8 cellular contexts compared by ENCODE assay signal in genomic region chr3:50260027-50260941, GRCh38. TPM values are rescaled to one million over a fixed set of nuclear protein-coding genes. Genes with fewer than 3 reads are reported as not detected.
DNase-seq lines count a peak whose midpoint lies in the region; ATAC-seq and TF ChIP-seq lines count a peak whose summit lies in the region.

No MANE protein-coding gene starts in this region.

- H3F3A ChIP-seq in PC-3 (ENCODE audit: low read length, unreplicated experiment): no peaks in the 10 kb centered on the region

- intact Hi-C loops in CD4-positive, alpha-beta memory T cell (cut with micrococcal nuclease): loop anchor here (1.0 kb wide), 1 partner anchor 33 kb away; no protein-coding TSS in a partner anchor
- intact Hi-C loops in PC-3 (cut with micrococcal nuclease): loop anchor here (1.0 kb wide), 2 partner anchors 8 to 13 kb away; no protein-coding TSS in a partner anchor

- CTCF ChIA-PET in CD4-positive, alpha-beta memory T cell (lab: Charles Lee; ENCODE audit: partially characterized antibody): interaction anchor here (0.7 to 6.2 kb wide), 11 partner anchors 10 to 290 kb away, joined by 3 to 34 read pairs (median 5); partner anchors contain the start of genes GNAT1 and TUSC2
- CTCF ChIA-PET in PC-3 (lab: Charles Lee): interaction anchor here (0.5 to 1.1 kb wide), 7 partner anchors 9 to 68 kb away, joined by 3 to 11 read pairs (median 4); partner anchors contain the start of genes GNAI2 and SEMA3B

- peak overlapping the region in 1 of 2 donors; percentile 24 for H3K4me3 ChIP-seq in CD4-positive, alpha-beta memory T cell (ENCODE audit: low read length in 2 of 2)
- H3K4me3 ChIP-seq in PC-3 (ENCODE audit: low read length) (peak overlapping the region; percentile 63), esophagus (ENCODE audit: low read depth in 1 of 2, low read length in 2 of 2) (peak overlapping the region; percentile 33 to 50), muscle layer of duodenum (ENCODE audit: low read depth in 1 of 2, low read length in 2 of 2) (peak overlapping the region; percentile 18 to 57)

- H3K4me1 Mint-ChIP-seq in CD4-positive, alpha-beta memory T cell: peaks cover 3 to 9% (median 4%) of the 10 kb centered on the region in 4 donors
- peaks cover 5% of the 10 kb centered on the region for H3K4me1 Mint-ChIP-seq in activated T-cell treated with anti-CD3 and anti-CD28 coated beads, Interleukin-2, amount 50 U/mL, for 4 hours (ENCODE audit: low read depth)

- peaks cover 15 to 34% of the 10 kb centered on the region in 2 donors for H3K36me3 Mint-ChIP-seq in CD4-positive, alpha-beta memory T cell
- H3K36me3 Mint-ChIP-seq in activated T-cell treated with anti-CD3 and anti-CD28 coated beads, Interleukin-2, amount 50 U/mL, for 4 hours (ENCODE audit: insufficient read depth): peaks cover 8% of the 10 kb centered on the region

- peak overlapping the region; percentile 91 for H3K4me2 ChIP-seq in PC-3 (ENCODE audit: low read length)

- peak overlapping the region; percentile 46 for H3K27ac ChIP-seq in CD4-positive, alpha-beta memory T cell (ENCODE audit: low read depth, low read length)
- peak overlapping the region; percentile 58 for H3K27ac ChIP-seq in PC-3 (ENCODE audit: low read length)
- peak overlapping the region; percentile 85 to 90 for H3K27ac ChIP-seq in esophagus (ENCODE audit: low read depth in 2 of 2, low read length in 1 of 2)
- H3K27ac ChIP-seq in muscle layer of duodenum (ENCODE audit: low read length): peak overlapping the region; percentile 49

- peak; percentile 76 to 82 (median 79) for DNase-seq in CD4-positive, alpha-beta memory T cell
- DNase-seq in PC-3: peak; percentile 94
- peak; percentile 77 for DNase-seq in activated T-cell treated with anti-CD3 and anti-CD28 coated beads, Interleukin-2, amount 50 U/mL, for 4 hours
- peak; percentile 69 for DNase-seq in stimulated activated CD8-positive, alpha-beta memory T cell treated with anti-CD3 and anti-CD28 coated beads, Interleukin-7, amount 100 ng/mL, for 24 hours (ENCODE audit: low read depth)

- H2AFZ ChIP-seq in PC-3 (ENCODE audit: low read length): peak overlapping the region; percentile 77

- H3K4me3 Mint-ChIP-seq in CD4-positive, alpha-beta memory T cell: peak overlapping the region; percentile 36 to 83 (median 68)
- peak overlapping the region; percentile 53 for H3K4me3 Mint-ChIP-seq in activated T-cell treated with anti-CD3 and anti-CD28 coated beads, Interleukin-2, amount 50 U/mL, for 4 hours

- TF ChIP-seq CTCF in PC-3 (conservative IDR thresholded peaks at IDR 0.05; ENCODE audit: low read depth, low read length): peak; percentile 87

- H3K4me1 ChIP-seq in CD4-positive, alpha-beta memory T cell (ENCODE audit: insufficient read depth, low read length): peaks cover 13% of the 10 kb centered on the region
- peaks cover 21% of the 10 kb centered on the region for H3K4me1 ChIP-seq in PC-3 (ENCODE audit: insufficient read depth, low read length)
- peaks cover 0 to 15% of the 10 kb centered on the region in 2 donors for H3K4me1 ChIP-seq in esophagus (ENCODE audit: control insufficient read depth in 2 of 2, insufficient read depth in 2 of 2, low read length in 1 of 2)
- peaks cover 14 to 29% of the 10 kb centered on the region in 2 donors for H3K4me1 ChIP-seq in muscle layer of duodenum (ENCODE audit: control insufficient read depth in 1 of 2, insufficient read depth in 2 of 2, low read length in 2 of 2)

- peak overlapping the region; percentile 81 for H3K9ac ChIP-seq in PC-3 (ENCODE audit: low read length)

- H3K79me2 ChIP-seq in PC-3 (ENCODE audit: low read length): no peaks in the 10 kb centered on the region

- H3K9me2 ChIP-seq in PC-3 (replicated peaks; ENCODE audit: low read length): no peaks in the 10 kb centered on the region

- no peaks in the 10 kb centered on the region for H3K9me3 ChIP-seq in CD4-positive, alpha-beta memory T cell (ENCODE audit: control insufficient read depth in 1 of 2, low read length in 2 of 2)
- H3K9me3 ChIP-seq in PC-3 (ENCODE audit: low read length) (no peaks in the 10 kb centered on the region), esophagus (ENCODE audit: control insufficient read depth in 2 of 2, insufficient read depth in 1 of 2, low read depth in 1 of 2, low read length in 1 of 2) (no peaks in the 10 kb centered on the region), muscle layer of duodenum (ENCODE audit: control insufficient read depth in 1 of 2, low read length in 2 of 2) (no peaks in the 10 kb centered on the region)

- BruUV-seq in PC-3 (replicated peaks; lab: Mats Ljungman, UMichigan): TSS peak; percentile 20

- peak overlapping the region in 5 of 7 donors; percentile 48 to 91 (median 81) for H3K27ac Mint-ChIP-seq in CD4-positive, alpha-beta memory T cell

- peaks cover 0 to 2% (median 0%) of the 10 kb centered on the region in 8 donors for H3K9me3 Mint-ChIP-seq in CD4-positive, alpha-beta memory T cell
- H3K9me3 Mint-ChIP-seq in activated T-cell treated with anti-CD3 and anti-CD28 coated beads, Interleukin-2, amount 50 U/mL, for 4 hours: no peaks in the 10 kb centered on the region

- H3K27me3 ChIP-seq in CD4-positive, alpha-beta memory T cell (ENCODE audit: insufficient read depth, low read length): no peaks in the 10 kb centered on the region
- H3K27me3 ChIP-seq in PC-3 (ENCODE audit: low read length) (no peaks in the 10 kb centered on the region), esophagus (ENCODE audit: control insufficient read depth in 1 of 2, insufficient read depth in 2 of 2, low read length in 2 of 2) (no peaks in the 10 kb centered on the region), muscle layer of duodenum (ENCODE audit: low read depth, low read length) (no peaks in the 10 kb centered on the region)

- H3K36me3 ChIP-seq in CD4-positive, alpha-beta memory T cell (ENCODE audit: insufficient read depth, low read length): peaks cover 27% of the 10 kb centered on the region
- peaks cover 15% of the 10 kb centered on the region for H3K36me3 ChIP-seq in PC-3 (ENCODE audit: low read depth, low read length)
- H3K36me3 ChIP-seq in esophagus (ENCODE audit: control insufficient read depth in 2 of 2, insufficient read depth in 2 of 2, low read length in 1 of 2): peaks cover 16 to 21% of the 10 kb centered on the region in 2 donors
- peaks cover 19 to 30% of the 10 kb centered on the region in 2 donors for H3K36me3 ChIP-seq in muscle layer of duodenum (ENCODE audit: control insufficient read depth in 1 of 2, insufficient read depth in 2 of 2, low read length in 2 of 2)

- POLR2A ChIA-PET in CD4-positive, alpha-beta memory T cell (lab: Charles Lee; ENCODE audit: partially characterized antibody): interaction anchor here (0.6 to 5.2 kb wide), 7 partner anchors 12 to 68 kb away, joined by 3 to 35 read pairs (median 4); no protein-coding TSS in a partner anchor
- POLR2A ChIA-PET in PC-3 (lab: Charles Lee; ENCODE audit: unreplicated experiment): interaction anchor here (0.6 kb wide), 1 partner anchor 95 kb away, joined by 3 read pairs; no protein-coding TSS in a partner anchor

- H3K27me3 Mint-ChIP-seq in CD4-positive, alpha-beta memory T cell: no peaks in the 10 kb centered on the region
- H3K27me3 Mint-ChIP-seq in activated T-cell treated with anti-CD3 and anti-CD28 coated beads, Interleukin-2, amount 50 U/mL, for 4 hours (ENCODE audit: low read depth): no peaks in the 10 kb centered on the region

- ATAC-seq in GM19328 (IDR thresholded peaks at IDR 0.05; ENCODE audit: unreplicated experiment): peak; percentile 82
- ATAC-seq in HG03565 (IDR thresholded peaks at IDR 0.05; ENCODE audit: unreplicated experiment): peak; percentile 88
- peak; percentile 83 for ATAC-seq in PC-3
- ATAC-seq in activated T-cell treated with anti-CD3 and anti-CD28 coated beads, Interleukin-2, amount 50 U/mL, for 4 hours: peak; percentile 98

- 2 to 4% methylated on average over 49 to 70 of the region's 70 CpGs for whole genome bisulfite sequencing in esophagus, 2 donors

- no peaks in the 10 kb centered on the region for H4K20me1 ChIP-seq in PC-3 (ENCODE audit: low read length)

RNA-seq across cellular contexts. Expression of gene SEMA3B, which starts 8.7 kb away (rescaled TPM):
- total RNA-seq in CD4-positive, alpha-beta memory T cell: under 1 TPM; 0.50 to 0.87 TPM
- not detected for polyA plus RNA-seq in CD4-positive, alpha-beta memory T cell
- 40.1 and 63.9 TPM in 2 replicates for total RNA-seq in PC-3 (2014; rRNA removed)
- total RNA-seq in activated T-cell treated with anti-CD3 and anti-CD28 coated beads, Interleukin-2, amount 50 U/mL, for 4 hours: under 1 TPM; 0.35 to 0.55 (median 0.52) TPM
- polyA plus RNA-seq in esophagus: 1 to 10 TPM; 5.2 to 7.8 TPM

RNA-seq across cellular contexts. Expression of gene LSMEM2, which starts 18.6 kb away (rescaled TPM):
- not detected for total RNA-seq in CD4-positive, alpha-beta memory T cell
- under 1 TPM in 1 of 2 donors, not detected in 1; 0.20 TPM for polyA plus RNA-seq in CD4-positive, alpha-beta memory T cell
- total RNA-seq in PC-3 (2014; rRNA removed): not detected in 2 replicates
- under 1 TPM in 1 of 3 donors, not detected in 2; 0.13 TPM for total RNA-seq in activated T-cell treated with anti-CD3 and anti-CD28 coated beads, Interleukin-2, amount 50 U/mL, for 4 hours
- under 1 TPM; 0.07 to 0.16 TPM for polyA plus RNA-seq in esophagus

RNA-seq across cellular contexts. Expression of gene GNAI2, which starts 24.3 kb away (rescaled TPM):
- 100 to 1,000 TPM; 292 to 300 TPM for total RNA-seq in CD4-positive, alpha-beta memory T cell
- 100 to 1,000 TPM; 532 to 615 TPM for polyA plus RNA-seq in CD4-positive, alpha-beta memory T cell
- total RNA-seq in PC-3 (2014; rRNA removed): 221 and 254 TPM in 2 replicates
- 100 to 1,000 TPM; 160 to 175 (median 172) TPM for total RNA-seq in activated T-cell treated with anti-CD3 and anti-CD28 coated beads, Interleukin-2, amount 50 U/mL, for 4 hours
- 10 to 100 TPM; 52.2 to 61.8 TPM for polyA plus RNA-seq in esophagus

RNA-seq across cellular contexts. Expression of gene IFRD2, which starts 31.9 kb away (rescaled TPM):
- 10 to 100 TPM; 58.6 to 65.3 TPM for total RNA-seq in CD4-positive, alpha-beta memory T cell
- polyA plus RNA-seq in CD4-positive, alpha-beta memory T cell: 10 to 100 TPM; 62.0 to 84.7 TPM
- 223 and 300 TPM in 2 replicates for total RNA-seq in PC-3 (2014; rRNA removed)
- total RNA-seq in activated T-cell treated with anti-CD3 and anti-CD28 coated beads, Interleukin-2, amount 50 U/mL, for 4 hours: 100 to 1,000 TPM; 339 to 366 (median 341) TPM
- polyA plus RNA-seq in esophagus: 10 to 100 TPM; 65.6 to 69.5 TPM

RNA-seq across cellular contexts. Expression of gene HYAL3, which starts 38.9 kb away (rescaled TPM):
- 1 to 10 TPM; 5.1 to 5.4 TPM for total RNA-seq in CD4-positive, alpha-beta memory T cell
- 1 to 10 TPM; 4.4 to 7.1 TPM for polyA plus RNA-seq in CD4-positive, alpha-beta memory T cell
- 13.2 and 20.8 TPM in 2 replicates for total RNA-seq in PC-3 (2014; rRNA removed)
- 10 to 100 TPM in 1 of 3 donors, 1 to 10 TPM in 2; 4.9 to 10.3 (median 7.2) TPM for total RNA-seq in activated T-cell treated with anti-CD3 and anti-CD28 coated beads, Interleukin-2, amount 50 U/mL, for 4 hours
- polyA plus RNA-seq in esophagus: 1 to 10 TPM; 3.4 to 5.1 TPM

Comparison
In these comparisons a context has a peak if more than half of its experiments do, and no peak if none do; other contexts are left out.
1. RNA of gene SEMA3B, which starts 8.7 kb away (total RNA-seq): 40.1 to 63.9 TPM in PC-3; 0.50 to 0.87 TPM in CD4-positive, alpha-beta memory T cell and 0.35 to 0.55 TPM in activated T-cell treated with anti-CD3 and anti-CD28 coated beads, Interleukin-2, amount 50 U/mL, for 4 hours; every median in the first group is over 10 times any median in the second.
2. Peak in every context shown above with its lines, with median percentiles within 50 percentile points of each other: DNase-seq, H3K27ac ChIP-seq and ATAC-seq.